Comparison of ENCODE assay signal across 7 cellular contexts in the genomic region with DNA sequence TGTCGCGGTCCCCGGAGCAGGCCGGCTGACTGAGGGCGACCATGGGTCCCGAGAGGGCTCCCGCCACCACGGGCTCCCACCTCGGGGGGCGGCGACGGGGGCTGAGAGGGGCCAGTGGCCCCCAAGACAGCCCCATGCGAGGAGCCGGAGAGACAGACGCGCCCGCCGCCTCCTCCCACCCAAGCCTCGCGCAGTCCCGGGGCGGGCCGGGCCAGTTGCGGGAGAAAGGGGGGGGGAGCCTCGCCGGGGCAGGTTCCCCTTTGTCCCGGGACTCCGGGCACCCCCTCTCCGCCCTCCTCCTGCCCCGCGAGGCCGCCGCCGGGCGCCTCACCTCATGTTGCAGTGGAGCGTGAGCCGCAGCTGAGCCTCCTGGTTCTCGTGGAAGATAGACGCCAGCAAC.
DNase-seq lines count a peak whose midpoint lies in the region; ATAC-seq, FAIRE-seq and TF ChIP-seq lines count a peak whose summit lies in the region.
"Not testable (repeated sequence)": the region's sequence is repeated elsewhere in the genome, so short reads cannot be mapped to it uniquely, and the experiment has no call there.

No MANE protein-coding gene starts in this region.

- H2AK5ac ChIP-seq in H1 (ENCODE audit: low read depth, low read length) = not testable (repeated sequence)

- not testable (repeated sequence) for H3K4me3 Mint-ChIP-seq in activated T-cell treated with anti-CD3 and anti-CD28 coated beads, Interleukin-2, amount 50 U/mL, for 4 hours; naive B cell

- H3K27ac ChIP-seq in OCI-LY3 (ENCODE audit: low read length); H1 (ENCODE audit: low read depth, low read length): not testable (repeated sequence)

- ATAC-seq in activated T-cell treated with anti-CD3 and anti-CD28 coated beads, Interleukin-2, amount 50 U/mL, for 4 hours = peak; percentile 12 to 21
- peak; percentile 27 to 65 for ATAC-seq in naive B cell (ENCODE audit: low read depth in 2 of 2)

- H4K91ac ChIP-seq in H1 (replicated peaks; ENCODE audit: insufficient read length, low read length) = not testable (repeated sequence)

- H3K27me3 Mint-ChIP-seq in activated T-cell treated with anti-CD3 and anti-CD28 coated beads, Interleukin-2, amount 50 U/mL, for 4 hours (ENCODE audit: low read depth); naive B cell: not testable (repeated sequence)

- not testable (repeated sequence) for H3K27ac Mint-ChIP-seq in naive B cell

- not testable (repeated sequence) for H2AFZ ChIP-seq in OCI-LY3 (ENCODE audit: low read depth, low read length); H1 (ENCODE audit: low read length)

- H3K79me2 ChIP-seq in OCI-LY3 (ENCODE audit: low read length); H1 (ENCODE audit: control insufficient read depth in 1 of 2, insufficient read depth in 2 of 2, low read length in 2 of 2): not testable (repeated sequence)

- H3K4me3 ChIP-seq in OCI-LY3 (ENCODE audit: low read length) (peak overlapping the region; percentile 48; the same call in 1 of the 2 replicates), H1 (ENCODE audit: extremely low read depth in 1 of 4, insufficient read depth in 2 of 4, low read depth in 3 of 4, low read length in 4 of 4) (peak overlapping the region in 2 of 4 experiments; percentile 23 to 47; a peak in 3 of 8 replicates)

- H3K23ac ChIP-seq in H1 (ENCODE audit: insufficient read length) = not testable (repeated sequence)

- TF ChIP-seq CTCF in OCI-LY3 (IDR thresholded peaks at IDR 0.05; ENCODE audit: low read depth, low read length); H1 (IDR thresholded peaks at IDR 0.05; ENCODE audit: control extremely low read depth in 1 of 3, insufficient read depth in 1 of 3, low read depth in 1 of 3, low read length in 3 of 3): not testable (repeated sequence)

- not testable (repeated sequence) for TF ChIP-seq POLR2A in H1 (IDR thresholded peaks at IDR 0.05; ENCODE audit: control extremely low read depth in 1 of 2, low read depth in 2 of 2, low read length in 2 of 2)

- not testable (repeated sequence) for H3K14ac ChIP-seq in H1 (ENCODE audit: insufficient read length)

- not testable (repeated sequence) for TF ChIP-seq RAD21 in H1 (IDR thresholded peaks at IDR 0.05 in 1 of 2, conservative IDR thresholded peaks at IDR 0.05 in 1 of 2; ENCODE audit: low read depth in 2 of 2, low read length in 2 of 2)

- H3K79me1 ChIP-seq in H1 (ENCODE audit: low read depth, low read length) = not testable (repeated sequence)

- H3K9me3 ChIP-seq in OCI-LY3 (ENCODE audit: insufficient read depth, low read length); H1 (ENCODE audit: insufficient read depth in 2 of 2, low read depth in 1 of 2, low read length in 1 of 2): not testable (repeated sequence)

- not testable (repeated sequence) for H3K4me2 ChIP-seq in OCI-LY3 (ENCODE audit: low read length); H1 (ENCODE audit: insufficient read depth in 1 of 2, low read depth in 2 of 2, low read length in 2 of 2)

- whole genome bisulfite sequencing in H1 (ENCODE audit: extremely low coverage in 1 of 2, insufficient coverage in 1 of 2, insufficient read length in 1 of 2, insufficient replicate concordance in 2 of 2, low coverage in 1 of 2, low lambda C conversion rate in 2 of 2, missing lambda C conversion rate in 1 of 2), 2 experiments = no CpG with 5 or more reads among the region's 39 CpGs

- DNase-seq in Daoy (ENCODE audit: low read depth) (peak; percentile 3), H1 (ENCODE audit: low read depth in 1 of 2, low spot score in 2 of 2) (peak in 1 of 2 experiments; percentile 57), left kidney (ENCODE audit: low read depth, low spot score) (peak; percentile 5), retina (peak; percentile 24)
- not testable (repeated sequence) for DNase-seq in activated T-cell treated with anti-CD3 and anti-CD28 coated beads, Interleukin-2, amount 50 U/mL, for 4 hours; naive B cell

- not testable (repeated sequence) for H3K4me1 ChIP-seq in OCI-LY3 (ENCODE audit: low read length); H1 (replicated peaks in 1 of 4; ENCODE audit: control insufficient read depth in 3 of 4, insufficient read depth in 4 of 4, low read length in 3 of 4)

- not testable (repeated sequence) for H3K27me3 ChIP-seq in OCI-LY3 (ENCODE audit: low read depth, low read length)
- peaks cover 2 to 13% (median 7%) of the 10 kb centered on the region in 4 experiments; a peak in 6 of 7 replicates for H3K27me3 ChIP-seq in H1 (replicated peaks in 1 of 4; ENCODE audit: control insufficient read depth in 3 of 4, extremely low read depth in 1 of 4, insufficient read depth in 3 of 4, low read length in 3 of 4)

- not testable (repeated sequence) for H3K23me2 ChIP-seq in H1 (ENCODE audit: low read depth, low read length)

- H4K8ac ChIP-seq in H1 (ENCODE audit: extremely low read depth, insufficient read depth, low read length) = not testable (repeated sequence)

- TF ChIP-seq EP300 in H1 (IDR thresholded peaks at IDR 0.05; ENCODE audit: borderline replicate concordance in 1 of 2, low read depth in 2 of 2, low read length in 2 of 2) = not testable (repeated sequence)

- H2BK12ac ChIP-seq in H1 (ENCODE audit: low read depth, low read length) = not testable (repeated sequence)

- CTCF ChIA-PET in H1 (lab: Charles Lee; ENCODE audit: partially characterized antibody) = not testable (repeated sequence)

- H3K36me3 ChIP-seq in OCI-LY3 (replicated peaks; ENCODE audit: low read depth, low read length); H1 (ENCODE audit: control insufficient read depth in 2 of 4, insufficient read depth in 4 of 4, low read length in 3 of 4): not testable (repeated sequence)

- H2BK120ac ChIP-seq in H1 (replicated peaks; ENCODE audit: low read depth, low read length) = not testable (repeated sequence)

- H3K56ac ChIP-seq in H1 (replicated peaks; ENCODE audit: insufficient read length, low read depth, low read length) = not testable (repeated sequence)

- H2BK15ac ChIP-seq in H1 (ENCODE audit: low read length) = not testable (repeated sequence)

- H3K36me3 Mint-ChIP-seq in activated T-cell treated with anti-CD3 and anti-CD28 coated beads, Interleukin-2, amount 50 U/mL, for 4 hours (ENCODE audit: insufficient read depth); naive B cell: not testable (repeated sequence)

- H3K9me3 Mint-ChIP-seq in activated T-cell treated with anti-CD3 and anti-CD28 coated beads, Interleukin-2, amount 50 U/mL, for 4 hours; naive B cell: not testable (repeated sequence)

- H2BK20ac ChIP-seq in H1 (ENCODE audit: low read length) = not testable (repeated sequence)

- FAIRE-seq in H1 (lab: Jason Lieb, UNC) = not testable (repeated sequence)

- not testable (repeated sequence) for H4K20me1 ChIP-seq in OCI-LY3 (ENCODE audit: insufficient read depth, low read length); H1 (replicated peaks in 1 of 2; ENCODE audit: control insufficient read depth in 1 of 2, insufficient read depth in 2 of 2, low read length in 2 of 2)

- H4K5ac ChIP-seq in H1 (ENCODE audit: insufficient read length, low read depth, low read length) = not testable (repeated sequence)

- H3K9ac ChIP-seq in OCI-LY3 (ENCODE audit: low read length); H1 (replicated peaks in 1 of 4; ENCODE audit: extremely low read depth in 1 of 4, low read depth in 3 of 4, low read length in 3 of 4): not testable (repeated sequence)

- POLR2A ChIA-PET in H1 (lab: Charles Lee; ENCODE audit: partially characterized antibody) = not testable (repeated sequence)

- not testable (repeated sequence) for H3K18ac ChIP-seq in H1 (ENCODE audit: extremely low read depth, low read length)

- not testable (repeated sequence) for H3K4me1 Mint-ChIP-seq in activated T-cell treated with anti-CD3 and anti-CD28 coated beads, Interleukin-2, amount 50 U/mL, for 4 hours (ENCODE audit: low read depth); naive B cell

- not testable (repeated sequence) for H3K4ac ChIP-seq in H1 (replicated peaks; ENCODE audit: insufficient read length, low read depth, low read length)

- H2BK5ac ChIP-seq in H1 (ENCODE audit: low read depth, low read length) = not testable (repeated sequence)

TF ChIP-seq in H1, 55 proteins besides CTCF, POLR2A, EP300 and RAD21:
- peak; percentile 14 for TF ChIP-seq KDM4A (IDR thresholded peaks at IDR 0.05; ENCODE audit: low read depth, low read length, severe bottlenecking)
TF ChIP-seq in H1: peak in this region for 1; not testable (repeated sequence) for 54.
